ENCODE assay signal across 8 cellular contexts in the genomic region with DNA sequence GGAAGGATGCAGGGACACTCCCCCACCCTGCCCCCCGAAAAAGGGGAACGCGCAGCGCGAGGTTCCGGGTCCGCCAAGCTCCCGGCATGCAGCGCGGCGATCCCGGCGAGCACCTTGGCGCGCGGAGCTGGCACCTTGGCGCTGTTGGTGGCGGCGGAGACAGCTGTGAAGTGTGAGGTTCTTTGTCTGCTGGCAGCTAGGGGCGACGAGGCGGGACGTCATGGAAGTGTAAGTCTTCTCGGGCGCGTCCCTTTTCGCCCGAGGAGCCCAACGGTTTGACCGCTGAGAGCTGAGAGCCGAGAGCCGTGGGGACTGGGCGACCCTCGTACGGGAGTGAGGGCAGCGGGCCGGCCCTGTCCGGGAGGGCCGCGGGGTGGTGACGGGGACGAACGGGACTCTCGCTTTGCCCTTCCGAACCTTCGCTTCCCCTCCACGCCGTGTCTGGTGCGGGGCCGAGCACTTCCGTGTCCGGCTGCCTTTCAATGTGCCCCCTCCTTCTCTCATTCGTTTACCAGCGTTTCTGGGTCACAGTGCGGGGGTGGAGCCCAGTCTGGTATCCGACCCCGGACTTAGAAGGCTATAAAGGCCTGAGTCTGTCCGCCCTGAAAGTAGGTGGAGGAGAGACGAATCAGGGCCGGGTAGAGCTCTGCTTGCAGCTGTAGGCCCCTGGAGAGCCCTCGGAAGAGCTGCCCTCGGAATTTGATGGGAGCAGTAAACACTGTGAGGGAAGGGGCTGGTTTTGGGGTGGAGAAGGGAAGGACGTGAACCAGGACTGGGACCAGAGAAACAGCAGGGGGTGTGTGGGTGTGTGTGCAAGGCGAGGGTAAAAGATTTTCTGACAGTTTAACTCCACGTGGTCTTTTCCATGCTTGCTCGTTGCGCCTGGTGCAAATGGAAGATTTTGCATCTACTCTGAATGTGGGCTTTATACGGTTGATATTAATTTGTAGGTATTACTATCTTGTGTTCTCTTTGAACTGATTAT. TPM values are rescaled to one million over a fixed set of nuclear protein-coding genes. Genes with fewer than 3 reads are reported as not detected.
DNase-seq lines count a peak whose midpoint lies in the region; ATAC-seq and TF ChIP-seq lines count a peak whose summit lies in the region.

CRCP (plus strand) TSS at position 105 of the 985 bp plus-strand sequence; CDS start at position 221, 116 bp downstream.

- peaks cover 37% of the 10 kb centered on the region for H3K4me1 Mint-ChIP-seq in activated CD4-positive, alpha-beta T cell treated with anti-CD3 and anti-CD28 coated beads, Interleukin-2, amount 10 ng/mL, durations not matched to agents 24 days and 14 days

- no peaks in the 10 kb centered on the region for H3K27me3 Mint-ChIP-seq in activated CD4-positive, alpha-beta T cell treated with anti-CD3 and anti-CD28 coated beads, Interleukin-2, amount 10 ng/mL, durations not matched to agents 24 days and 14 days

- peak in 1 of 2 donors; percentile 6 for TF ChIP-seq CTCF in left lung (IDR thresholded peaks at IDR 0.05)

- peaks cover 40 to 50% (median 47%) of the 10 kb centered on the region in 11 experiments; a peak in 21 of 22 replicates for H4K20me1 ChIP-seq in BLaER1 treated with 17β-estradiol and CSF1 and Interleukin-3, amounts not matched to agents 10 nM and 100 nM

- peak; percentile 9 for DNase-seq in NCI-H524 treated with DMSO at 0.1 percent for 48 hours (lab: John Stamatoyannopoulos, UW)
- peak; percentile 95 for DNase-seq in activated CD4-positive, alpha-beta T cell treated with anti-CD3 and anti-CD28 coated beads, Interleukin-2, amount 10 ng/mL, durations not matched to agents 24 days and 14 days
- DNase-seq in dedifferentiated amniotic fluid mesenchymal stem cell (ENCODE audit: extremely low spot score), result peak; percentile 60
- peak; percentile 85 to 97 for DNase-seq in left lung
- peak; percentile 75 to 79 for DNase-seq in stimulated activated CD4-positive, alpha-beta T cell treated with anti-CD3 and anti-CD28 coated beads, Interleukin-2, amount 100 ng/mL, for 48 hours

- H3K27ac Mint-ChIP-seq in activated CD4-positive, alpha-beta T cell treated with anti-CD3 and anti-CD28 coated beads, Interleukin-2, amount 10 ng/mL, durations not matched to agents 24 days and 14 days, result peak within 1 kb of the TSS; percentile 98

- peak within 1 kb of the TSS; percentile 95 to 99 (median 97) for H3K27ac ChIP-seq in BLaER1 treated with 17β-estradiol and CSF1 and Interleukin-3, amounts not matched to agents 10 nM and 100 nM
- H3K27ac ChIP-seq in left lung, result peak within 1 kb of the TSS; percentile 96 to 98

- H3K9me3 Mint-ChIP-seq in activated CD4-positive, alpha-beta T cell treated with anti-CD3 and anti-CD28 coated beads, Interleukin-2, amount 10 ng/mL, durations not matched to agents 24 days and 14 days, result no peaks in the 10 kb centered on the region

- intact Hi-C loops in activated CD4-positive, alpha-beta T cell treated with anti-CD3 and anti-CD28 coated beads, Interleukin-2, amount 10 ng/mL, durations not matched to agents 24 days and 14 days (cut with micrococcal nuclease), result loop anchor here (2.0 to 10.0 kb wide), 5 partner anchors 38 to 540 kb away; partner anchors contain the start of genes GUSB and TPST1
- intact Hi-C loops in left lung (cut with DNase I), result no loop called here

- peak within 1 kb of the TSS; percentile 93 to 99 (median 97) for H3K9ac ChIP-seq in BLaER1 treated with 17β-estradiol and CSF1 and Interleukin-3, amounts not matched to agents 10 nM and 100 nM

- no peaks in the 10 kb centered on the region for H3K27me3 ChIP-seq in BLaER1 treated with 17β-estradiol and CSF1 and Interleukin-3, amounts not matched to agents 10 nM and 100 nM
- no peaks in the 10 kb centered on the region for H3K27me3 ChIP-seq in left lung

- H3K4me2 ChIP-seq in BLaER1 treated with 17β-estradiol and CSF1 and Interleukin-3, amounts not matched to agents 10 nM and 100 nM, result peak within 1 kb of the TSS; percentile 79 to 97 (median 91)

- H3K4me1 ChIP-seq in BLaER1 treated with 17β-estradiol and CSF1 and Interleukin-3, amounts not matched to agents 10 nM and 100 nM, result peaks cover 42 to 61% (median 50%) of the 10 kb centered on the region in 10 experiments
- peaks cover 5 to 52% of the 10 kb centered on the region in 2 donors for H3K4me1 ChIP-seq in left lung

- no peaks in the 10 kb centered on the region for H3K9me3 ChIP-seq in BLaER1 treated with 17β-estradiol and CSF1 and Interleukin-3, amounts not matched to agents 10 nM and 100 nM (replicated peaks in 1 of 11)
- no peaks in the 10 kb centered on the region for H3K9me3 ChIP-seq in left lung

- H3K4me3 Mint-ChIP-seq in activated CD4-positive, alpha-beta T cell treated with anti-CD3 and anti-CD28 coated beads, Interleukin-2, amount 10 ng/mL, durations not matched to agents 24 days and 14 days, result peak within 1 kb of the TSS; percentile 100

- peaks cover 24% of the 10 kb centered on the region for H3K36me3 Mint-ChIP-seq in activated CD4-positive, alpha-beta T cell treated with anti-CD3 and anti-CD28 coated beads, Interleukin-2, amount 10 ng/mL, durations not matched to agents 24 days and 14 days (ENCODE audit: low read depth)

- ATAC-seq in GM19043 (IDR thresholded peaks at IDR 0.05; ENCODE audit: low read depth, unreplicated experiment) (peak; percentile 87), HG03354 (IDR thresholded peaks at IDR 0.05; ENCODE audit: poor library complexity, severe bottlenecking, unreplicated experiment) (peak; percentile 94), left lung (peak; percentile 95)

- H3K36me3 ChIP-seq in BLaER1 treated with 17β-estradiol and CSF1 and Interleukin-3, amounts not matched to agents 10 nM and 100 nM, result peaks cover 10 to 44% (median 39%) of the 10 kb centered on the region in 11 experiments; a peak in 21 of 22 replicates
- H3K36me3 ChIP-seq in left lung, result no peaks in the 10 kb centered on the region

- H3K4me3 ChIP-seq in BLaER1 treated with 17β-estradiol and CSF1 and Interleukin-3, amounts not matched to agents 10 nM and 100 nM, result peak within 1 kb of the TSS; percentile 74 to 99 (median 84)
- peak within 1 kb of the TSS; percentile 86 to 95 for H3K4me3 ChIP-seq in left lung

RNA-seq across cellular contexts. Expression of gene CRCP, which starts in this region (rescaled TPM):
- 37.2 and 41.9 TPM in 2 replicates for total RNA-seq in activated CD4-positive, alpha-beta T cell treated with anti-CD3 and anti-CD28 coated beads, Interleukin-2, amount 10 ng/mL, durations not matched to agents 24 days and 14 days
- 10 to 100 TPM; 27.1 to 29.4 TPM for total RNA-seq in left lung

Comparison
In these comparisons a context has a peak if more than half of its experiments do, and no peak if none do; other contexts are left out.
1. Peak in every context shown above with its lines: DNase-seq, ATAC-seq, H3K4me3 ChIP-seq and H3K27ac ChIP-seq.
2. DNase-seq: peak in every context shown above with its lines; median percentile 95 in activated CD4-positive, alpha-beta T cell treated with anti-CD3 and anti-CD28 coated beads, Interleukin-2, amount 10 ng/mL, durations not matched to agents 24 days and 14 days; 91 in left lung; 77 in stimulated activated CD4-positive, alpha-beta T cell treated with anti-CD3 and anti-CD28 coated beads, Interleukin-2, amount 100 ng/mL, for 48 hours; 60 in dedifferentiated amniotic fluid mesenchymal stem cell; 9 in NCI-H524 treated with DMSO at 0.1 percent for 48 hours.